In genomic region chr3:42122261-42123011, GRCh38 we compare ENCODE assay signal across 12 cellular contexts. TPM values are rescaled to one million over a fixed set of nuclear protein-coding genes. Genes with fewer than 3 reads are reported as not detected.
A peak's percentile ranks its signal among the peaks of the same experiment; 100 is the strongest.
DNase-seq lines count a peak whose midpoint lies in the region; ATAC-seq lines count a peak whose summit lies in the region.
"Had no signal": no experiment of that assay in that cellular context is flagged by ENCODE, and none has a peak within 500 bp of the region (broad histone marks: within the 10 kb centered on the region; RNA-seq: fewer than 3 reads in every experiment).

No MANE protein-coding gene starts in this region.

- H3K36me3 Mint-ChIP-seq in stimulated activated memory B cell treated with anti-CD40 and anti-IgM and Interleukin-4, amounts not matched to agents 10 μg/mL and 1 μg/mL and 100 μg/mL, for 72 hours, result peaks cover 42% of the 10 kb centered on the region

- H3K36me3 ChIP-seq in MG63, result no peaks in the 10 kb centered on the region
- H3K36me3 ChIP-seq: HAP-1 had no signal

- H3K27me3 ChIP-seq in MG63, result no peaks in the 10 kb centered on the region
- H3K27me3 ChIP-seq: tibial nerve had no signal

- H3K9me3 ChIP-seq in MG63, result no peaks in the 10 kb centered on the region
- H3K9me3 ChIP-seq: HAP-1, tibial nerve had no signal

- no peak overlapping the region for H3K4me3 Mint-ChIP-seq in stimulated activated memory B cell treated with anti-CD40 and anti-IgM and Interleukin-4, amounts not matched to agents 10 μg/mL and 1 μg/mL and 100 μg/mL, for 72 hours
- H3K4me3 Mint-ChIP-seq: activated naive CD8-positive, alpha-beta T cell had no signal

- H3K27ac Mint-ChIP-seq in stimulated activated memory B cell treated with anti-CD40 and anti-IgM and Interleukin-4, amounts not matched to agents 10 μg/mL and 1 μg/mL and 100 μg/mL, for 72 hours, result peak overlapping the region; percentile 87
- H3K27ac Mint-ChIP-seq: activated naive CD8-positive, alpha-beta T cell had no signal

- DNase-seq in HT-29 (ENCODE audit: low spot score), result no peak
- no peak for DNase-seq in MG63
- no peak for DNase-seq in epidermal melanocyte (ENCODE audit: insufficient read length, low spot score)
- DNase-seq: NK-92 treated with Interleukin-12 subunit alpha and Interleukin-12 subunit beta, amount 100 ng/mL, for 24 hours had no signal

- no peak overlapping the region for H3K4me3 ChIP-seq in MG63
- H3K4me3 ChIP-seq: HAP-1, tibial nerve had no signal

- ATAC-seq in GM18868 (IDR thresholded peaks at IDR 0.05; ENCODE audit: unreplicated experiment) (peak; percentile 41), HG03066 (IDR thresholded peaks at IDR 0.05; ENCODE audit: low read depth, unreplicated experiment) (peak; percentile 29), esophagus mucosa (peak; percentile 61), HG02840 (IDR thresholded peaks at IDR 0.05; ENCODE audit: low FRiP score, unreplicated experiment) (no peak)
- peak; percentile 54 for ATAC-seq in stimulated activated memory B cell treated with anti-CD40 and anti-IgM and Interleukin-4, amounts not matched to agents 10 μg/mL and 1 μg/mL and 100 μg/mL, for 72 hours

- H3K9me3 Mint-ChIP-seq in stimulated activated memory B cell treated with anti-CD40 and anti-IgM and Interleukin-4, amounts not matched to agents 10 μg/mL and 1 μg/mL and 100 μg/mL, for 72 hours, result no peaks in the 10 kb centered on the region

- no peaks in the 10 kb centered on the region for H3K27me3 Mint-ChIP-seq in stimulated activated memory B cell treated with anti-CD40 and anti-IgM and Interleukin-4, amounts not matched to agents 10 μg/mL and 1 μg/mL and 100 μg/mL, for 72 hours
- H3K27me3 Mint-ChIP-seq: activated naive CD8-positive, alpha-beta T cell had no signal

- H3K4me1 Mint-ChIP-seq in stimulated activated memory B cell treated with anti-CD40 and anti-IgM and Interleukin-4, amounts not matched to agents 10 μg/mL and 1 μg/mL and 100 μg/mL, for 72 hours, result peaks cover 75% of the 10 kb centered on the region

RNA-seq across cellular contexts. Expression of gene TRAK1, which starts 31.3 kb away (rescaled TPM):
- 21.2 TPM for total RNA-seq in esophagus mucosa
- 186 and 190 TPM in 2 replicates for total RNA-seq in HT-29 (2014; rRNA removed; shearing (Covaris generic))
- total RNA-seq in MG63 (2014; rRNA removed; shearing (Covaris generic); ENCODE audit: low replicate concordance), result 7.1 and 8.2 TPM in 2 replicates
